In genomic region chr2:221517362-221518121, GRCh38 we compare ENCODE assay signal across 9 cellular contexts. TPM values are rescaled to one million over a fixed set of nuclear protein-coding genes. Genes with fewer than 3 reads are reported as not detected.
A peak's percentile ranks its signal among the peaks of the same experiment; 100 is the strongest.
DNase-seq lines count a peak whose midpoint lies in the region; ATAC-seq, FAIRE-seq and TF ChIP-seq lines count a peak whose summit lies in the region.
"Had no signal": no experiment of that assay in that cellular context is flagged by ENCODE, and none has a peak within 500 bp of the region (broad histone marks: within the 10 kb centered on the region; RNA-seq: fewer than 3 reads in every experiment).

No MANE protein-coding gene starts in this region.

- TF ChIP-seq EP300 in suprapubic skin (IDR thresholded peaks at IDR 0.05) = no peak

- H4K20me1 ChIP-seq in PC-9 (ENCODE audit: insufficient read depth) = no peaks in the 10 kb centered on the region

- TF ChIP-seq POLR2A in suprapubic skin (IDR thresholded peaks at IDR 0.05) = no peak

- no peak overlapping the region for H3K9ac ChIP-seq in endodermal cell (ENCODE audit: extremely low read depth, low read length, poor library complexity, severe bottlenecking)

- H3K27me3 Mint-ChIP-seq in memory B cell (no peaks in the 10 kb centered on the region), endodermal cell (ENCODE audit: insufficient read depth) (no peaks in the 10 kb centered on the region)
- H3K27me3 Mint-ChIP-seq: activated naive CD8-positive, alpha-beta T cell had no signal

- H3K4me2 ChIP-seq in PC-9 = peak overlapping the region; percentile 63

- no peaks in the 10 kb centered on the region for H3K9me3 Mint-ChIP-seq in memory B cell
- H3K9me3 Mint-ChIP-seq in endodermal cell = no peaks in the 10 kb centered on the region

- H3K4me3 ChIP-seq in PC-9 (0 out of 2 replicates have a peak overlapping the region, but pooled peaks have one; percentile 6), suprapubic skin (no peak overlapping the region), endodermal cell (ENCODE audit: low read length) (no peak overlapping the region)

- TF ChIP-seq CTCF in PC-9 (conservative IDR thresholded peaks at IDR 0.05) (no peak), suprapubic skin (IDR thresholded peaks at IDR 0.05) (no peak), endodermal cell (conservative IDR thresholded peaks at IDR 0.05) (no peak)

- H3K27me3 ChIP-seq in PC-9 (ENCODE audit: insufficient read depth, low read depth) (no peaks in the 10 kb centered on the region), suprapubic skin (no peaks in the 10 kb centered on the region), endodermal cell (ENCODE audit: control insufficient read depth, insufficient read depth, low read length, poor library complexity, severe bottlenecking) (no peaks in the 10 kb centered on the region)

- DNase-seq in GM18507 (ENCODE audit: extremely low spot score, insufficient read length, low read depth) (peak; percentile 11), PC-9 (peak; percentile 94 to 100), memory B cell (ENCODE audit: low spot score in 2 of 2) (peak; percentile 35 to 46), suprapubic skin (ENCODE audit: low spot score in 2 of 2) (no peak), cerebellar cortex (ENCODE audit: low spot score) (no peak), endodermal cell (no peak)
- peak in 3 of 4 experiments; percentile 8 to 54 (median 39) for DNase-seq in activated naive CD4-positive, alpha-beta T cell (lab: John Stamatoyannopoulos, UW)

- peaks cover 4% of the 10 kb centered on the region for H3K36me3 Mint-ChIP-seq in memory B cell
- peaks cover 8% of the 10 kb centered on the region for H3K36me3 Mint-ChIP-seq in endodermal cell (ENCODE audit: low read depth)

- H3K4me3 Mint-ChIP-seq in memory B cell (no peak overlapping the region), endodermal cell (no peak overlapping the region)
- H3K4me3 Mint-ChIP-seq: activated naive CD8-positive, alpha-beta T cell had no signal

- H2AFZ ChIP-seq in PC-9 = no peak overlapping the region

- H3K27ac ChIP-seq in PC-9 (peak overlapping the region; percentile 58), suprapubic skin (peak overlapping the region; percentile 36), endodermal cell (ENCODE audit: low read depth, low read length) (no peak overlapping the region)

- peak; percentile 92 for FAIRE-seq in GM18507 (lab: Jason Lieb, UNC)

- no peaks in the 10 kb centered on the region for H3K9me3 ChIP-seq in PC-9 (ENCODE audit: insufficient read depth, low read depth)
- H3K9me3 ChIP-seq in suprapubic skin = no peaks in the 10 kb centered on the region
- H3K9me3 ChIP-seq in endodermal cell (ENCODE audit: control insufficient read depth, low read length) = no peaks in the 10 kb centered on the region

- no peaks in the 10 kb centered on the region for H3K9me2 ChIP-seq in PC-9 (ENCODE audit: insufficient read depth)

- H3F3A ChIP-seq in PC-9 (ENCODE audit: insufficient read depth, low read depth) = peaks cover 46% of the 10 kb centered on the region

- POLR2A ChIA-PET in PC-9 (lab: Charles Lee; ENCODE audit: unreplicated experiment) = interaction anchor here (0.5 to 0.6 kb wide), 3 partner anchors 16 to 804 kb away, joined by 3 to 11 read pairs (median 3); no protein-coding TSS in a partner anchor

- H3K79me2 ChIP-seq in PC-9 (ENCODE audit: low read depth) = no peaks in the 10 kb centered on the region

- ATAC-seq in HG02763 (IDR thresholded peaks at IDR 0.05; ENCODE audit: unreplicated experiment) = peak; percentile 92
- peak; percentile 73 for ATAC-seq in memory B cell (ENCODE audit: low read depth)

- H3K36me3 ChIP-seq in PC-9 (ENCODE audit: low read depth) (no peaks in the 10 kb centered on the region), suprapubic skin (no peaks in the 10 kb centered on the region), endodermal cell (ENCODE audit: control insufficient read depth, insufficient read depth, low read length) (peaks cover 18% of the 10 kb centered on the region)

- H3K4me1 Mint-ChIP-seq in memory B cell (peaks cover 21% of the 10 kb centered on the region), endodermal cell (peaks cover 36% of the 10 kb centered on the region)

- 58% methylated on average over 9 of the region's 9 CpGs for WGBS in suprapubic skin
- WGBS in endodermal cell (ENCODE audit: insufficient coverage in 1 of 2, insufficient read length in 1 of 2), 2 experiments = 92 to 95% methylated on average over 8 to 9 of the region's 9 CpGs

- H3K27ac Mint-ChIP-seq in memory B cell (no peak overlapping the region), endodermal cell (no peak overlapping the region)

- CTCF ChIA-PET in PC-9 (lab: Charles Lee) = interaction anchor here (0.5 to 0.6 kb wide), 2 partner anchors 180 to 359 kb away, joined by 4 to 6 read pairs; no protein-coding TSS in a partner anchor

- intact Hi-C loops in PC-9 (cut with micrococcal nuclease; ENCODE audit: unreplicated experiment) = loop anchor here (1.0 to 2.0 kb wide), 3 partner anchors 29 to 69 kb away; no protein-coding TSS in a partner anchor

- H3K4me1 ChIP-seq in PC-9 (replicated peaks; ENCODE audit: insufficient read depth) (peaks cover 64% of the 10 kb centered on the region), suprapubic skin (peaks cover 40% of the 10 kb centered on the region), endodermal cell (ENCODE audit: control insufficient read depth, insufficient read depth, low read length) (peaks cover 11% of the 10 kb centered on the region)

- BruUV-seq in PC-9 (replicated peaks; lab: Mats Ljungman, UMichigan) = no TSS peak

RNA-seq across cellular contexts. Expression of gene EPHA4, which starts 54.6 kb away (rescaled TPM):
- total RNA-seq in PC-9 (2021) (10.6 and 21.3 TPM in 2 replicates), suprapubic skin (10 to 100 TPM; 49.9 to 70.6 (median 67.8) TPM), endodermal cell (10 to 100 TPM; 74.1 to 87.3 TPM)
- 83.9 TPM for polyA plus RNA-seq in endodermal cell (2013, experiment 1 of 2)
- 76.5 TPM for polyA plus RNA-seq in endodermal cell (2013, experiment 2 of 2)

Comparison
In these comparisons a context has a peak if more than half of its experiments do, and no peak if none do; other contexts are left out.
1. DNase-seq: peak in GM18507 (single experiment), PC-9 (2 of 2), activated naive CD4-positive, alpha-beta T cell (3 of 4) and memory B cell (2 of 2); none in suprapubic skin (0 of 2), cerebellar cortex (single experiment) and endodermal cell (single experiment).